Comparison of ENCODE assay signal across 27 cellular contexts in genomic region chr22:43326342-43326825, GRCh38. TPM values are rescaled to one million over a fixed set of nuclear protein-coding genes. Genes with fewer than 3 reads are reported as not detected.
DNase-seq lines count a peak whose midpoint lies in the region; ATAC-seq and TF ChIP-seq lines count a peak whose summit lies in the region.
"Had no signal": no experiment of that assay in that cellular context is flagged by ENCODE, and none has a peak within 500 bp of the region (broad histone marks: within the 10 kb centered on the region; RNA-seq: fewer than 3 reads in every experiment).

No MANE protein-coding gene starts in this region.

- no peak overlapping the region for H2AK5ac ChIP-seq in mesendoderm (ENCODE audit: low read length)

- H3K27ac ChIP-seq in GM23338 (ENCODE audit: low read depth), result no peak overlapping the region
- no peak overlapping the region for H3K27ac ChIP-seq in lower lobe of right lung
- H3K27ac ChIP-seq in mesendoderm (ENCODE audit: low read depth, low read length), result no peak overlapping the region
- H3K27ac ChIP-seq: dorsolateral prefrontal cortex, epithelial cell of prostate, ovary, PC-9, upper lobe of left lung had no signal

- H3K9me3 Mint-ChIP-seq in GM23338 (no peaks in the 10 kb centered on the region), endothelial cell (ENCODE audit: unreplicated experiment) (no peaks in the 10 kb centered on the region), progenitor cell of endocrine pancreas (ENCODE audit: low read depth) (no peaks in the 10 kb centered on the region)
- H3K9me3 Mint-ChIP-seq: activated CD8-positive, alpha-beta T cell treated with anti-CD3 and anti-CD28 coated beads for 36 hours; activated naive CD8-positive, alpha-beta T cell treated with anti-CD3 and anti-CD28 coated beads for 36 hours; central memory CD8-positive, alpha-beta T cell; naive thymus-derived CD8-positive, alpha-beta T cell had no signal

- H3K4me3 Mint-ChIP-seq in GM23338 (no peak overlapping the region; the same call in 2 of the 3 replicates), endothelial cell (ENCODE audit: unreplicated experiment) (no peak overlapping the region), progenitor cell of endocrine pancreas (ENCODE audit: low read depth) (no peak overlapping the region)
- H3K4me3 Mint-ChIP-seq: activated CD8-positive, alpha-beta T cell treated with anti-CD3 and anti-CD28 coated beads for 36 hours; activated naive CD8-positive, alpha-beta T cell treated with anti-CD3 and anti-CD28 coated beads for 36 hours; central memory CD8-positive, alpha-beta T cell; naive thymus-derived CD8-positive, alpha-beta T cell; T-helper 17 cell had no signal

- no peak overlapping the region for H4K8ac ChIP-seq in mesendoderm (ENCODE audit: low read depth, low read length)

- no peak overlapping the region for H3K9ac ChIP-seq in mesendoderm (ENCODE audit: low read length)

- H3K36me3 ChIP-seq in GM23338 (ENCODE audit: insufficient read depth) (no peaks in the 10 kb centered on the region), lower lobe of right lung (no peaks in the 10 kb centered on the region), mesendoderm (ENCODE audit: control insufficient read depth, insufficient read depth, low read length) (no peaks in the 10 kb centered on the region)
- H3K36me3 ChIP-seq: ovary, upper lobe of left lung had no signal

- H3K4ac ChIP-seq in mesendoderm (ENCODE audit: low read depth, low read length), result no peak overlapping the region

- no peak overlapping the region for H3K27ac Mint-ChIP-seq in GM23338
- peak overlapping the region; percentile 62 for H3K27ac Mint-ChIP-seq in endothelial cell (ENCODE audit: unreplicated experiment)
- H3K27ac Mint-ChIP-seq in progenitor cell of endocrine pancreas, result peak overlapping the region; percentile 34
- H3K27ac Mint-ChIP-seq: activated CD8-positive, alpha-beta T cell treated with anti-CD3 and anti-CD28 coated beads for 36 hours; activated naive CD8-positive, alpha-beta T cell treated with anti-CD3 and anti-CD28 coated beads for 36 hours; naive thymus-derived CD8-positive, alpha-beta T cell; T-helper 17 cell had no signal

- DNase-seq in GM23338 (ENCODE audit: low spot score) (no peak), NCI-H82 (lab: John Stamatoyannopoulos, UW) (peak; percentile 92), endothelial cell (ENCODE audit: low spot score) (no peak), progenitor cell of endocrine pancreas (ENCODE audit: low spot score, unreplicated experiment) (no peak), lower lobe of right lung (no peak), DMS53 (lab: John Stamatoyannopoulos, UW) (no peak), mesendoderm (no peak)
- DNase-seq: activated CD4-positive, CD25-positive, alpha-beta regulatory T cell treated with anti-CD3 and anti-CD28 coated beads, Interleukin-2, amount 50 U/mL, for 72 hours; activated CD8-positive, alpha-beta T cell treated with anti-CD3 and anti-CD28 coated beads for 36 hours; activated naive CD8-positive, alpha-beta T cell treated with anti-CD3 and anti-CD28 coated beads for 36 hours; C1 segment of cervical spinal cord; Caco-2; dorsolateral prefrontal cortex; islet precursor cell; naive thymus-derived CD8-positive, alpha-beta T cell; NCI-H1930; NCI-H345; ovary; PC-9; right cardiac atrium; stimulated activated CD4-positive, alpha-beta T cell treated with anti-CD3 and anti-CD28 coated beads, Interleukin-2, amount 100 ng/mL, for 48 hours; T-helper 17 cell; upper lobe of left lung had no signal

- ATAC-seq in GM23338, result peak; percentile 38; the same call in 2 of the 3 replicates
- no peak for ATAC-seq in lower lobe of right lung
- ATAC-seq: activated CD8-positive, alpha-beta T cell treated with anti-CD3 and anti-CD28 coated beads for 36 hours; naive thymus-derived CD8-positive, alpha-beta T cell; right cardiac atrium; Right ventricle myocardium inferior; SK-N-SH treated with all-trans-retinoic acid at 6 μM for 48 hours; T-helper 17 cell had no signal

- TF ChIP-seq CTCF in GM23338 (conservative IDR thresholded peaks at IDR 0.05; ENCODE audit: low read depth in 2 of 2), result no peak
- TF ChIP-seq CTCF in endothelial cell (IDR thresholded peaks at IDR 0.05; ENCODE audit: unreplicated experiment), result no peak
- no peak for TF ChIP-seq CTCF in progenitor cell of endocrine pancreas (IDR thresholded peaks at IDR 0.05; ENCODE audit: unreplicated experiment)
- TF ChIP-seq CTCF in lower lobe of right lung (IDR thresholded peaks at IDR 0.05), result no peak

- no peak overlapping the region for H3K23ac ChIP-seq in mesendoderm (ENCODE audit: low read length)

- no peaks in the 10 kb centered on the region for H3K9me3 ChIP-seq in lower lobe of right lung
- H3K9me3 ChIP-seq: Caco-2, ovary, upper lobe of left lung had no signal

- no peaks in the 10 kb centered on the region for H3K27me3 Mint-ChIP-seq in GM23338 (ENCODE audit: insufficient read depth, low read depth, poor library complexity)
- H3K27me3 Mint-ChIP-seq in endothelial cell (ENCODE audit: unreplicated experiment), result no peaks in the 10 kb centered on the region
- peaks cover 34% of the 10 kb centered on the region for H3K27me3 Mint-ChIP-seq in progenitor cell of endocrine pancreas
- H3K27me3 Mint-ChIP-seq: activated CD8-positive, alpha-beta T cell treated with anti-CD3 and anti-CD28 coated beads for 36 hours; activated naive CD8-positive, alpha-beta T cell treated with anti-CD3 and anti-CD28 coated beads for 36 hours had no signal

- no peaks in the 10 kb centered on the region for H4K20me1 ChIP-seq in GM23338 (replicated peaks; ENCODE audit: insufficient read depth)

- H3K4me1 Mint-ChIP-seq in GM23338 (peaks cover 32% of the 10 kb centered on the region), endothelial cell (ENCODE audit: unreplicated experiment) (peaks cover 24% of the 10 kb centered on the region), progenitor cell of endocrine pancreas (ENCODE audit: low read depth) (peaks cover 33% of the 10 kb centered on the region)
- H3K4me1 Mint-ChIP-seq: central memory CD8-positive, alpha-beta T cell; naive thymus-derived CD8-positive, alpha-beta T cell had no signal

- H3K4me3 ChIP-seq in GM23338 (no peak overlapping the region), lower lobe of right lung (no peak overlapping the region), mesendoderm (ENCODE audit: low read length) (no peak overlapping the region)
- H3K4me3 ChIP-seq: dorsolateral prefrontal cortex, ovary, PC-9, upper lobe of left lung had no signal

- H2BK5ac ChIP-seq in mesendoderm (ENCODE audit: low read length), result no peak overlapping the region

- H3K18ac ChIP-seq in mesendoderm (ENCODE audit: low read length), result no peak overlapping the region

- no peaks in the 10 kb centered on the region for H3K79me2 ChIP-seq in GM23338 (replicated peaks; ENCODE audit: insufficient read depth)
- no peaks in the 10 kb centered on the region for H3K79me2 ChIP-seq in mesendoderm (ENCODE audit: control insufficient read depth, insufficient read depth, low read length)

- no CpG with 5 or more reads among the region's 9 CpGs for WGBS in mesendoderm (ENCODE audit: extremely low coverage, insufficient coverage, low lambda C conversion rate)

- H3F3A ChIP-seq in GM23338 (replicated peaks; ENCODE audit: low read depth), result no peaks in the 10 kb centered on the region

- no peak overlapping the region for H4K5ac ChIP-seq in mesendoderm (ENCODE audit: low read length)

- H3K27me3 ChIP-seq in GM23338 (ENCODE audit: insufficient read depth) (no peaks in the 10 kb centered on the region), lower lobe of right lung (ENCODE audit: low read depth) (no peaks in the 10 kb centered on the region), mesendoderm (ENCODE audit: insufficient read depth, low read length, poor library complexity) (no peaks in the 10 kb centered on the region)
- H3K27me3 ChIP-seq: ovary, upper lobe of left lung had no signal

- no peaks in the 10 kb centered on the region for H3K79me1 ChIP-seq in mesendoderm (ENCODE audit: low read length)

- no peak overlapping the region for H3K4me2 ChIP-seq in GM23338
- H3K4me2 ChIP-seq in mesendoderm (ENCODE audit: low read length), result no peak overlapping the region
- H3K4me2 ChIP-seq: PC-9 had no signal

- H3K36me3 Mint-ChIP-seq in GM23338 (ENCODE audit: low read depth), result no peaks in the 10 kb centered on the region
- peaks cover 8% of the 10 kb centered on the region for H3K36me3 Mint-ChIP-seq in endothelial cell (ENCODE audit: low read depth, unreplicated experiment)
- no peaks in the 10 kb centered on the region for H3K36me3 Mint-ChIP-seq in progenitor cell of endocrine pancreas (ENCODE audit: insufficient read depth)
- H3K36me3 Mint-ChIP-seq: activated naive CD8-positive, alpha-beta T cell treated with anti-CD3 and anti-CD28 coated beads for 36 hours; naive thymus-derived CD8-positive, alpha-beta T cell had no signal

- no peaks in the 10 kb centered on the region for H3K9me2 ChIP-seq in GM23338 (ENCODE audit: insufficient read depth)

- no peak overlapping the region for H2BK120ac ChIP-seq in mesendoderm (ENCODE audit: low read depth, low read length)

- H3K4me1 ChIP-seq in GM23338 (ENCODE audit: insufficient read depth) (no peaks in the 10 kb centered on the region; the same call in 1 of the 2 replicates), lower lobe of right lung (no peaks in the 10 kb centered on the region), mesendoderm (ENCODE audit: control insufficient read depth, low read depth, low read length) (no peaks in the 10 kb centered on the region)
- H3K4me1 ChIP-seq: Caco-2 had no signal

- H2BK15ac ChIP-seq in mesendoderm (replicated peaks; ENCODE audit: low read depth), result no peak overlapping the region

- no peak overlapping the region for H2AFZ ChIP-seq in GM23338
- H2AFZ ChIP-seq: PC-9 had no signal

- H3K56ac ChIP-seq in mesendoderm (ENCODE audit: low read length), result no peak overlapping the region

- intact Hi-C loops in lower lobe of right lung (cut with DNase I), result no loop called here

TF ChIP-seq in GM23338, 12 proteins besides CTCF, POLR2A, EP300 and RAD21 (continues in another document):
- TF ChIP-seq ETS1 (IDR thresholded peaks at IDR 0.05) (no peak), POLR2AphosphoS5 (IDR thresholded peaks at IDR 0.05; ENCODE audit: low read depth) (no peak), JUNB (IDR thresholded peaks at IDR 0.05; ENCODE audit: unreplicated experiment) (no peak)

RNA-seq across cellular contexts. Expression of gene SCUBE1, which starts 16.8 kb away (rescaled TPM):
- 2.0 and 3.2 TPM in 2 replicates for total RNA-seq in GM23338 (2014; rRNA removed; shearing (Covaris generic))
- 0.52 and 0.81 TPM in 2 replicates for polyA plus RNA-seq in GM23338 (2016; fragmentation: Nextera tagmentation; extraction: Ambion mirVana)
- 54.7 TPM for total RNA-seq in endothelial cell (ENCODE audit: unreplicated experiment)
- 4.5 and 9.1 TPM in 2 replicates for total RNA-seq in progenitor cell of endocrine pancreas
- 16.6 TPM for total RNA-seq in lower lobe of right lung
- 0.70 TPM for polyA plus RNA-seq in mesendoderm (2013, experiment 1 of 2)
- 0.66 TPM for polyA plus RNA-seq in mesendoderm (2013, experiment 2 of 2)
- total RNA-seq: Caco-2; naive thymus-derived CD8-positive, alpha-beta T cell; PC-9; T-helper 17 cell had no signal
- polyA plus RNA-seq: naive thymus-derived CD8-positive, alpha-beta T cell had no signal
